24 cellular contexts compared by ENCODE assay signal in genomic region chr20:36132802-36133211, GRCh38. TPM values are rescaled to one million over a fixed set of nuclear protein-coding genes. Genes with fewer than 3 reads are reported as not detected.
A peak's percentile ranks its signal among the peaks of the same experiment; 100 is the strongest.
DNase-seq lines count a peak whose midpoint lies in the region; ATAC-seq, FAIRE-seq and TF ChIP-seq lines count a peak whose summit lies in the region.
"Had no signal": no experiment of that assay in that cellular context is flagged by ENCODE, and none has a peak within 500 bp of the region (broad histone marks: within the 10 kb centered on the region; RNA-seq: fewer than 3 reads in every experiment).

No MANE protein-coding gene starts in this region.

- no peak overlapping the region for H2BK5ac ChIP-seq in H1 (ENCODE audit: low read depth, low read length)
- H2BK5ac ChIP-seq in neuronal stem cell (ENCODE audit: low read length), result no peak overlapping the region

- H3K23ac ChIP-seq in H1 (ENCODE audit: insufficient read length), result no peak overlapping the region
- H3K23ac ChIP-seq in neuronal stem cell (ENCODE audit: low read depth, low read length, poor library complexity), result no peak overlapping the region

- no peak overlapping the region for H3K14ac ChIP-seq in H1 (ENCODE audit: insufficient read length)
- H3K14ac ChIP-seq in neuronal stem cell (ENCODE audit: low read length), result no peak overlapping the region

- H2BK120ac ChIP-seq in H1 (replicated peaks; ENCODE audit: low read depth, low read length) (no peak overlapping the region), neuronal stem cell (ENCODE audit: low read depth, low read length) (no peak overlapping the region)

- POLR2A ChIA-PET in A673 (lab: Charles Lee; ENCODE audit: low non-redundant PET) (no interaction called here), H1 (lab: Charles Lee; ENCODE audit: partially characterized antibody) (no interaction called here)

- H2BK12ac ChIP-seq in H1 (ENCODE audit: low read depth, low read length), result no peak overlapping the region
- no peak overlapping the region for H2BK12ac ChIP-seq in neuronal stem cell (ENCODE audit: low read length)

- CTCF ChIA-PET in A673 (lab: Charles Lee) (interaction anchor here (1.1 kb wide), 1 partner anchor 138 kb away, joined by 3 read pairs; no protein-coding TSS in a partner anchor), H1 (lab: Charles Lee; ENCODE audit: partially characterized antibody) (interaction anchor here (0.8 to 10.9 kb wide), 6 partner anchors 11 to 138 kb away, joined by 3 to 244 read pairs (median 4); no protein-coding TSS in a partner anchor)

- H4K20me1 ChIP-seq in H1 (replicated peaks in 1 of 2; ENCODE audit: control insufficient read depth in 1 of 2, insufficient read depth in 2 of 2, low read length in 2 of 2), result no peaks in the 10 kb centered on the region

- H3K27ac ChIP-seq in A673 (ENCODE audit: low read depth, low read length, poor library complexity, severe bottlenecking) (no peak overlapping the region), H1 (ENCODE audit: low read depth, low read length) (no peak overlapping the region), neuronal stem cell (replicated peaks; ENCODE audit: low read length) (no peak overlapping the region)
- H3K27ac ChIP-seq: SK-N-MC, suprapubic skin had no signal

- H3K9me3 ChIP-seq in A673 (ENCODE audit: low read depth, low read length, poor library complexity, severe bottlenecking) (no peaks in the 10 kb centered on the region), H1 (ENCODE audit: insufficient read depth in 2 of 2, low read depth in 1 of 2, low read length in 1 of 2) (no peaks in the 10 kb centered on the region), neuronal stem cell (replicated peaks in 1 of 2; ENCODE audit: control insufficient read depth in 2 of 2, insufficient read depth in 1 of 2, low read depth in 1 of 2, low read length in 2 of 2) (peaks cover 0 to 2% of the 10 kb centered on the region in 2 donors)
- H3K9me3 ChIP-seq: suprapubic skin had no signal

- peak; percentile 19 for DNase-seq in A673 (ENCODE audit: low spot score)
- DNase-seq in H1 (ENCODE audit: low read depth in 1 of 2, low spot score in 2 of 2), result no peak
- no peak for DNase-seq in neuronal stem cell (ENCODE audit: low spot score)
- DNase-seq in activated CD8-positive, alpha-beta memory T cell treated with anti-CD3 and anti-CD28 coated beads, Interleukin-2, amount 50 U/mL, for 48 hours, result no peak
- DNase-seq: activated CD4-positive, alpha-beta memory T cell treated with anti-CD3 and anti-CD28 coated beads, Interleukin-2, amount 10 ng/mL, durations not matched to agents 7 days and 5 days; CD8-positive, alpha-beta T cell; DMS53; GDM1; islet precursor cell; NCI-H1092 treated with DMSO at 0.1 percent for 48 hours; NCI-H187; NCI-H2171 treated with DMSO at 0.1 percent for 48 hours; NCI-H774; stimulated activated CD4-positive, alpha-beta T cell treated with anti-CD3 and anti-CD28 coated beads, Interleukin-2, amount 100 ng/mL, for 48 hours had no signal

- H2BK20ac ChIP-seq in H1 (ENCODE audit: low read length), result no peak overlapping the region

- no peaks in the 10 kb centered on the region for H3K27me3 ChIP-seq in A673 (replicated peaks; ENCODE audit: insufficient read depth, low read depth, low read length, poor library complexity)
- no peaks in the 10 kb centered on the region for H3K27me3 ChIP-seq in H1 (replicated peaks in 1 of 4; ENCODE audit: control insufficient read depth in 3 of 4, extremely low read depth in 1 of 4, insufficient read depth in 3 of 4, low read length in 3 of 4)
- no peaks in the 10 kb centered on the region for H3K27me3 ChIP-seq in neuronal stem cell (ENCODE audit: control insufficient read depth in 3 of 3, insufficient read depth in 3 of 3, low read depth in 1 of 3, low read length in 3 of 3)
- H3K27me3 ChIP-seq: suprapubic skin had no signal

- no peaks in the 10 kb centered on the region for H3K79me2 ChIP-seq in H1 (ENCODE audit: control insufficient read depth in 1 of 2, insufficient read depth in 2 of 2, low read length in 2 of 2)

- H3K4me1 ChIP-seq in A673 (ENCODE audit: insufficient read depth, low read length, poor library complexity, severe bottlenecking) (no peaks in the 10 kb centered on the region), H1 (replicated peaks in 1 of 4; ENCODE audit: control insufficient read depth in 3 of 4, insufficient read depth in 4 of 4, low read length in 3 of 4) (peaks cover 0 to 3% (median 1%) of the 10 kb centered on the region in 4 experiments; a peak in 3 of 7 replicates), neuronal stem cell (ENCODE audit: control insufficient read depth in 2 of 2, insufficient read depth in 1 of 2, low read depth in 1 of 2, low read length in 2 of 2) (peaks cover 0 to 3% of the 10 kb centered on the region in 2 donors)

- no peak overlapping the region for H3K4me2 ChIP-seq in H1 (ENCODE audit: insufficient read depth in 1 of 2, low read depth in 2 of 2, low read length in 2 of 2)
- H3K4me2 ChIP-seq in neuronal stem cell (ENCODE audit: insufficient read depth, low read length, poor library complexity, severe bottlenecking), result no peak overlapping the region

- TF ChIP-seq POLR2A in H1 (IDR thresholded peaks at IDR 0.05; ENCODE audit: control extremely low read depth in 1 of 2, low read depth in 2 of 2, low read length in 2 of 2), result no peak

- no peaks in the 10 kb centered on the region for H3K36me3 ChIP-seq in A673 (ENCODE audit: insufficient read depth, low read length, poor library complexity, severe bottlenecking)
- no peaks in the 10 kb centered on the region for H3K36me3 ChIP-seq in H1 (ENCODE audit: control insufficient read depth in 2 of 4, insufficient read depth in 4 of 4, low read length in 3 of 4)
- peaks cover 0 to 25% of the 10 kb centered on the region in 2 donors for H3K36me3 ChIP-seq in neuronal stem cell (replicated peaks in 1 of 2; ENCODE audit: control insufficient read depth in 2 of 2, insufficient read depth in 2 of 2, low read length in 2 of 2)
- H3K36me3 ChIP-seq: suprapubic skin had no signal

- H4K8ac ChIP-seq in H1 (ENCODE audit: extremely low read depth, insufficient read depth, low read length), result no peak overlapping the region
- H4K8ac ChIP-seq in neuronal stem cell (ENCODE audit: low read depth, low read length), result peak overlapping the region; percentile 23

- no peak overlapping the region for H2AK5ac ChIP-seq in H1 (ENCODE audit: low read depth, low read length)
- H2AK5ac ChIP-seq in neuronal stem cell (ENCODE audit: low read depth, low read length), result no peak overlapping the region

- BruUV-seq in A673 (replicated peaks; lab: Mats Ljungman, UMichigan), result no TSS peak

- TF ChIP-seq EP300 in Ishikawa (IDR thresholded peaks at IDR 0.05; ENCODE audit: borderline replicate concordance), result no peak
- no peak for TF ChIP-seq EP300 in H1 (IDR thresholded peaks at IDR 0.05; ENCODE audit: borderline replicate concordance in 1 of 2, low read depth in 2 of 2, low read length in 2 of 2)

- H4K91ac ChIP-seq in H1 (replicated peaks; ENCODE audit: insufficient read length, low read length), result no peak overlapping the region
- H4K91ac ChIP-seq in neuronal stem cell (ENCODE audit: low read depth, low read length, poor library complexity), result no peak overlapping the region

- H4K5ac ChIP-seq in H1 (ENCODE audit: insufficient read length, low read depth, low read length), result no peak overlapping the region

- no peaks in the 10 kb centered on the region for H3K23me2 ChIP-seq in H1 (ENCODE audit: low read depth, low read length)

- H2BK15ac ChIP-seq in H1 (ENCODE audit: low read length), result no peak overlapping the region
- no peak overlapping the region for H2BK15ac ChIP-seq in neuronal stem cell (ENCODE audit: low read length)

- no peak for TF ChIP-seq CTCF in A673 (conservative IDR thresholded peaks at IDR 0.05; ENCODE audit: low read depth, low read length)
- TF ChIP-seq CTCF in H1 (IDR thresholded peaks at IDR 0.05; ENCODE audit: control extremely low read depth in 1 of 3, insufficient read depth in 1 of 3, low read depth in 1 of 3, low read length in 3 of 3), result no peak

- no peaks in the 10 kb centered on the region for H3K79me1 ChIP-seq in H1 (ENCODE audit: low read depth, low read length)
- H3K79me1 ChIP-seq in neuronal stem cell (ENCODE audit: low read depth, low read length), result no peaks in the 10 kb centered on the region

- peak overlapping the region; percentile 60 for H3K4ac ChIP-seq in H1 (replicated peaks; ENCODE audit: insufficient read length, low read depth, low read length)
- H3K4ac ChIP-seq in neuronal stem cell (ENCODE audit: low read length), result no peak overlapping the region

- FAIRE-seq in H1 (lab: Jason Lieb, UNC), result no peak
- FAIRE-seq: TTC549 had no signal

- no peak overlapping the region for H3K56ac ChIP-seq in H1 (replicated peaks; ENCODE audit: insufficient read length, low read depth, low read length)

- 89% methylated on average over 5 of the region's 5 CpGs; no CpG with 5 or more reads in 1 of the 2 experiments for WGBS in H1 (ENCODE audit: extremely low coverage in 1 of 2, insufficient coverage in 1 of 2, insufficient read length in 1 of 2, insufficient replicate concordance in 2 of 2, low coverage in 1 of 2, low lambda C conversion rate in 2 of 2, missing lambda C conversion rate in 1 of 2), 2 experiments
- no CpG with 5 or more reads among the region's 5 CpGs for WGBS in neuronal stem cell (ENCODE audit: extremely low coverage in 2 of 2, insufficient read length in 2 of 2, insufficient replicate concordance in 1 of 2), 2 donors

- H2AFZ ChIP-seq in H1 (ENCODE audit: low read length) (no peak overlapping the region), neuronal stem cell (ENCODE audit: low read length) (no peak overlapping the region)

- H3K9ac ChIP-seq in H1 (replicated peaks in 1 of 4; ENCODE audit: extremely low read depth in 1 of 4, low read depth in 3 of 4, low read length in 3 of 4), result no peak overlapping the region
- peak overlapping the region; percentile 54 for H3K9ac ChIP-seq in neuronal stem cell (ENCODE audit: low read depth, low read length, poor library complexity)

- TF ChIP-seq RAD21 in Ishikawa (IDR thresholded peaks at IDR 0.05; ENCODE audit: low read depth), result no peak
- no peak for TF ChIP-seq RAD21 in H1 (IDR thresholded peaks at IDR 0.05 in 1 of 2, conservative IDR thresholded peaks at IDR 0.05 in 1 of 2; ENCODE audit: low read depth in 2 of 2, low read length in 2 of 2)

- intact Hi-C loops in A673 (cut with micrococcal nuclease; ENCODE audit: unreplicated experiment), result no loop called here

- no peak overlapping the region for H3K4me3 ChIP-seq in A673 (ENCODE audit: low read depth, low read length, poor library complexity, severe bottlenecking)
- no peak overlapping the region for H3K4me3 ChIP-seq in H1 (ENCODE audit: extremely low read depth in 1 of 4, insufficient read depth in 2 of 4, low read depth in 3 of 4, low read length in 4 of 4)
- no peak overlapping the region for H3K4me3 ChIP-seq in neuronal stem cell (ENCODE audit: low read length in 2 of 2)
- H3K4me3 ChIP-seq: SK-N-MC, suprapubic skin had no signal

- H3K18ac ChIP-seq in H1 (ENCODE audit: extremely low read depth, low read length) (no peak overlapping the region), neuronal stem cell (ENCODE audit: low read length) (peak overlapping the region; percentile 25)

- no peak for ATAC-seq in HG03139 (IDR thresholded peaks at IDR 0.05; ENCODE audit: unreplicated experiment)
- ATAC-seq in GM21360 (IDR thresholded peaks at IDR 0.05; ENCODE audit: unreplicated experiment), result no peak
- ATAC-seq in GM21723 (IDR thresholded peaks at IDR 0.05; ENCODE audit: unreplicated experiment), result no peak
- ATAC-seq: activated CD4-positive, CD25-positive, alpha-beta regulatory T cell treated with anti-CD3 and anti-CD28 coated beads, Interleukin-2, amount 50 U/mL, for 24 hours; activated T-helper 17 cell treated with anti-CD3 and anti-CD28 coated beads, Interleukin-2, amount 50 U/mL, for 72 hours; CD8-positive, alpha-beta T cell had no signal

RNA-seq across cellular contexts. Expression of gene EPB41L1, which starts 21.7 kb away (rescaled TPM):
- 7.1 and 9.0 TPM in 2 replicates for total RNA-seq in A673 (2021)
- total RNA-seq in H1 (2021; fragmentation: NEBNext Ultra II Directional; extraction: Animal tissue kit (Norgen Biotek cat#: 25700)), result 36.0 and 42.0 TPM in 2 replicates
- polyA plus RNA-seq in H1 (2011; rRNA removed), result 14.8 and 23.1 TPM in 2 replicates
- 12.6 TPM for polyA plus RNA-seq in H1 (2011; cell fraction: cytosol; rRNA removed)
- 51.3 TPM for polyA plus RNA-seq in H1 (2011; cell fraction: nucleus; rRNA removed)
- 23.1 to 30.3 TPM (median 25.6 TPM) in 4 replicates for polyA plus RNA-seq in H1 (2012, experiment 1 of 2)
- 12.7 TPM for polyA plus RNA-seq in H1 (2012, experiment 2 of 2)
- 29.1 TPM for polyA plus RNA-seq in H1 (2013, experiment 1 of 2)
- 28.9 TPM for polyA plus RNA-seq in H1 (2013, experiment 2 of 2)
- 19.7 and 25.0 TPM in 2 replicates for polyA minus RNA-seq in H1 (2011; rRNA and poly(A)+ RNA removed)
- polyA minus RNA-seq in H1 (2011; cell fraction: cytosol; rRNA and poly(A)+ RNA removed), result 20.4 TPM
- 31.3 TPM for polyA minus RNA-seq in H1 (2011; cell fraction: nucleus; rRNA and poly(A)+ RNA removed)
- 40.6 TPM for polyA plus RNA-seq in neuronal stem cell (2013, experiment 1 of 2)
- 41.6 TPM for polyA plus RNA-seq in neuronal stem cell (2013, experiment 2 of 2)
- total RNA-seq: T-helper 1 cell treated with Interleukin-12 subunit alpha and Interleukin-12 subunit beta and Interleukin-4 antibody, amounts not matched to agents 30 ng/mL and 1 ng/mL, for 36 hours had no signal
